Comparison of ENCODE assay signal across 15 cellular contexts in the genomic region with DNA sequence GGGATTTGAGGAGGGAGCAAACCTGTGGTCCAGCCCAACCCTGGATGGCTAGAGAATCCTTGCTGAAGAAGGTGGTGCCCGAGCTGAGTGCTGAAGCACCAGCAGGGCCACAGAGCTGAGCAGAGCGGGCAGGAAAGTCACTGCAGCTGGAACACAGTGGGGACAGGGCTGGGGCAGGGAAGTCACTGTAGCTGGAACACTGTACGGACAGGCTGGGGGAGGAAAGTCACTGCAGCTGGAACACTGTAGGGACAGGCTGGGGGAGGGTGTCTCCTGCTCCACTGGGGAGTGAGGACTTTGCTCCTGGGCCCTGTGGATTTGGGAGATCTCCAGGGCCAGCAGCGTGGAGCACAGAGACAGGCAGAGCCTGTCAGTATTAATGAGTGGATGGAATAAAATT.
"Had no signal": no experiment of that assay in that cellular context is flagged by ENCODE, and none has a peak within 500 bp of the region (broad histone marks: within the 10 kb centered on the region; RNA-seq: fewer than 3 reads in every experiment).

No MANE protein-coding gene starts in this region.

- ATAC-seq: left lung had no signal

- H3K27me3 Mint-ChIP-seq: activated T-cell treated with anti-CD3 and anti-CD28 coated beads, Interleukin-2, amount 50 U/mL, for 24 hours; memory B cell had no signal

- H3K36me3 ChIP-seq: left lung, sigmoid colon, tibial artery had no signal

- H3K9me3 Mint-ChIP-seq: activated naive CD4-positive, alpha-beta T cell treated with anti-CD3 and anti-CD28 coated beads, Interleukin-2, amount 50 U/mL, for 72 hours; activated T-cell treated with anti-CD3 and anti-CD28 coated beads, Interleukin-2, amount 50 U/mL, for 24 hours; memory B cell; natural killer cell treated with Interleukin-12 subunit alpha and Interleukin-12 subunit beta and Interleukin-15 and Interleukin-18, amount 100 ng/mL, for 72 hours had no signal

- H3K79me2 ChIP-seq: hepatocyte had no signal

- H3K36me3 Mint-ChIP-seq: activated naive CD4-positive, alpha-beta T cell treated with anti-CD3 and anti-CD28 coated beads, Interleukin-2, amount 50 U/mL, for 72 hours; memory B cell; natural killer cell treated with Interleukin-12 subunit alpha and Interleukin-12 subunit beta and Interleukin-15 and Interleukin-18, amount 100 ng/mL, for 72 hours had no signal

- H3K9me3 ChIP-seq: left lung, sigmoid colon, tibial artery had no signal

- H2AFZ ChIP-seq: hepatocyte had no signal

- H3K4me3 ChIP-seq: hepatocyte, left lung, sigmoid colon, tibial artery had no signal

- FAIRE-seq: colon, endometrium, urothelium cell line had no signal

- DNase-seq: activated CD4-positive, alpha-beta T cell treated with anti-CD3 and anti-CD28 coated beads, Interleukin-2, amount 50 U/mL, for 48 hours; activated effector memory CD4-positive, alpha-beta T cell treated with Interleukin-2 at 50 U/mL for 16 hours; activated T-cell treated with anti-CD3 and anti-CD28 coated beads, Interleukin-2, amount 50 U/mL, for 24 hours; islet precursor cell; sigmoid colon; stimulated activated CD4-positive, alpha-beta T cell treated with anti-CD3 and anti-CD28 coated beads, Interleukin-1b, Interleukin-23, amount 100 ng/mL, for 48 hours had no signal

- H3K4me2 ChIP-seq: hepatocyte had no signal

- H3K27ac ChIP-seq: hepatocyte, left lung, sigmoid colon had no signal

- H3K4me3 Mint-ChIP-seq: activated T-cell treated with anti-CD3 and anti-CD28 coated beads, Interleukin-2, amount 50 U/mL, for 24 hours; memory B cell; natural killer cell treated with Interleukin-12 subunit alpha and Interleukin-12 subunit beta and Interleukin-15 and Interleukin-18, amount 100 ng/mL, for 72 hours had no signal

- H3K27me3 ChIP-seq: hepatocyte, left lung, sigmoid colon, tibial artery had no signal

- H3K27ac Mint-ChIP-seq: activated T-cell treated with anti-CD3 and anti-CD28 coated beads, Interleukin-2, amount 50 U/mL, for 24 hours; memory B cell; natural killer cell treated with Interleukin-12 subunit alpha and Interleukin-12 subunit beta and Interleukin-15 and Interleukin-18, amount 100 ng/mL, for 72 hours had no signal
